ENCODE assay signal across 8 cellular contexts in the genomic region with DNA sequence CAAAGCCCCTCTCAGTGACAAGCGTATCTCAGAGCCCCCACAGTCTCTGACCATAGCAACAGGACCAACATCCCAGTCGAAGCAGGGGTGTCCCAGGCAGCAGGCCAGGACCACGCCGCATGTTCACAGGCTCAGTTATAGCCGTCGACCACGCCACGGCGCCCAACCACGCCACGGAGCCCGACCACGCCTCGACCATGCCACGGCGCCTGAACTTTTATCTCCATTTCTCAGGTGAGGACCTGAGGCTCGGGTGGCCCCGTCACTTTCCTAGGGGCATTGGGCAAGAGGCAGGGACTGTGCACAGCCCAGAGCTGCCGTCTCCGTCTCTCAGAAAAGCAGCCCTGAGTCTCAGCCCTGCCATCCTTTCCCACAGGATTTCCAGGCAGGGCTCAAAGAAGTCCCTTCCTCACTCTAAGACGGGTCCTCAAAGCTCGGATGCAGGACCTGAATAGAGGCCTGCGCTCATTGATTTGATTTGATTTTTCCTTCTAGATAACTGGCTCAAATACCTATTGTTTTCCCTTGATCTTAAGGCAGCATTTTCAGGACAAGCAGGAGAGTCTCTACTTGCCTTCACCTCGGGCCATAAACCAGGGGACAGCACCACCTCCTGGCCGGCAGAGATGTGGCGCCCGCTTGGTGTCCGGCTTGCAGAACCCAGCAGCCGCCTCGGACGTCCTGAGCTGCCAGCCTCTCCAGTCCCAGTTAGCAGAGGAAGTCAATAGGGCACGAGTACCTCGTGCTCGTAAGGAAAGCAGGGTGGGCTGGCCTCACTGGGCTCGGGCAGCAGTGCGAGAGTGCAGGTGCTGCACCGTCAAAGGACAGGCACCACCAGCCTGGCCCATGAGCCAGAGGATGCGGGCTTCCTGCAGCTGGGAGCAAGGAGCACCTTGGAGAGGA. TPM values are rescaled to one million over a fixed set of nuclear protein-coding genes. Genes with fewer than 3 reads are reported as not detected.
DNase-seq lines count a peak whose midpoint lies in the region; ATAC-seq and TF ChIP-seq lines count a peak whose summit lies in the region.

No MANE protein-coding gene starts in this region.

- in situ Hi-C loops in GM23248 (cut with MboI), result no loop called here

- peak; percentile 94 for TF ChIP-seq CTCF in parathyroid adenoma (IDR thresholded peaks at IDR 0.05)

- H3K4me1 ChIP-seq in GM23248 (ENCODE audit: insufficient read depth), result no peaks in the 10 kb centered on the region
- H3K4me1 ChIP-seq in parathyroid adenoma, result no peaks in the 10 kb centered on the region

- no peaks in the 10 kb centered on the region for H3K79me2 ChIP-seq in GM23248 (ENCODE audit: insufficient read depth)
- H3K79me2 ChIP-seq in parathyroid adenoma, result no peaks in the 10 kb centered on the region

- H3K4me3 Mint-ChIP-seq in activated naive CD4-positive, alpha-beta T cell treated with anti-CD3 and anti-CD28 coated beads, Interleukin-2, amount 10 ng/mL, durations not matched to agents 7 days and 5 days, result no peak overlapping the region

- CTCF ChIA-PET in activated naive CD4-positive, alpha-beta T cell treated with anti-CD3 and anti-CD28 coated beads, Interleukin-2, amount 10 ng/mL, durations not matched to agents 7 days and 5 days (lab: Charles Lee), result interaction anchor here (1.0 to 3.3 kb wide), 5 partner anchors 10 to 715 kb away, joined by 3 to 16 read pairs (median 5); no protein-coding TSS in a partner anchor

- no peaks in the 10 kb centered on the region for H3K9me3 Mint-ChIP-seq in activated naive CD4-positive, alpha-beta T cell treated with anti-CD3 and anti-CD28 coated beads, Interleukin-2, amount 10 ng/mL, durations not matched to agents 7 days and 5 days

- H3K36me3 ChIP-seq in GM23248 (ENCODE audit: low read depth) (no peaks in the 10 kb centered on the region), parathyroid adenoma (ENCODE audit: control insufficient read depth, insufficient read depth, low read length) (no peaks in the 10 kb centered on the region)

- no peaks in the 10 kb centered on the region for H3K27me3 Mint-ChIP-seq in activated naive CD4-positive, alpha-beta T cell treated with anti-CD3 and anti-CD28 coated beads, Interleukin-2, amount 10 ng/mL, durations not matched to agents 7 days and 5 days

- H3K27ac Mint-ChIP-seq in activated naive CD4-positive, alpha-beta T cell treated with anti-CD3 and anti-CD28 coated beads, Interleukin-2, amount 10 ng/mL, durations not matched to agents 7 days and 5 days, result no peak overlapping the region

- H3K9me3 ChIP-seq in GM23248 (ENCODE audit: low read depth), result no peaks in the 10 kb centered on the region
- H3K9me3 ChIP-seq in parathyroid adenoma (ENCODE audit: control insufficient read depth, low read length), result no peaks in the 10 kb centered on the region

- H2AFZ ChIP-seq in GM23248 (no peak overlapping the region), parathyroid adenoma (peak overlapping the region; percentile 48)

- H4K20me1 ChIP-seq in GM23248 (ENCODE audit: insufficient read depth), result no peaks in the 10 kb centered on the region

- H3K9me2 ChIP-seq in GM23248 (ENCODE audit: insufficient read depth), result no peaks in the 10 kb centered on the region

- DNase-seq in CD1c-positive myeloid dendritic cell (ENCODE audit: extremely low spot score) (peak; percentile 38), GM23248 (peak; percentile 88), NOMO-1 treated with DMSO at 0.1 percent for 48 hours (lab: John Stamatoyannopoulos, UW; ENCODE audit: unreplicated experiment) (peak; percentile 51), glomerular visceral epithelial cell (ENCODE audit: extremely low spot score) (peak; percentile 77)
- DNase-seq in activated naive CD4-positive, alpha-beta T cell treated with anti-CD3 and anti-CD28 coated beads, Interleukin-2, amount 10 ng/mL, durations not matched to agents 7 days and 5 days, result peak; percentile 70

- H3K4me3 ChIP-seq in GM23248 (no peak overlapping the region), parathyroid adenoma (ENCODE audit: low read depth, low read length) (no peak overlapping the region)

- H3K4me1 Mint-ChIP-seq in activated naive CD4-positive, alpha-beta T cell treated with anti-CD3 and anti-CD28 coated beads, Interleukin-2, amount 10 ng/mL, durations not matched to agents 7 days and 5 days, result peaks cover 7% of the 10 kb centered on the region

- no peaks in the 10 kb centered on the region for H3K36me3 Mint-ChIP-seq in activated naive CD4-positive, alpha-beta T cell treated with anti-CD3 and anti-CD28 coated beads, Interleukin-2, amount 10 ng/mL, durations not matched to agents 7 days and 5 days

- H3K27ac ChIP-seq in GM23248 (no peak overlapping the region), parathyroid adenoma (no peak overlapping the region)

- H3F3A ChIP-seq in GM23248 (ENCODE audit: insufficient read depth), result no peaks in the 10 kb centered on the region

- H3K4me2 ChIP-seq in GM23248 (ENCODE audit: unreplicated experiment), result no peak overlapping the region
- H3K4me2 ChIP-seq in parathyroid adenoma (ENCODE audit: low read length), result no peak overlapping the region

- ATAC-seq in GM19035 (IDR thresholded peaks at IDR 0.05; ENCODE audit: unreplicated experiment) (no peak), HG02678 (IDR thresholded peaks at IDR 0.05; ENCODE audit: unreplicated experiment) (no peak)

- H3K9ac ChIP-seq in GM23248, result no peak overlapping the region
- H3K9ac ChIP-seq in parathyroid adenoma, result no peak overlapping the region

- 54 to 60% methylated on average over 35 to 38 of the region's 38 CpGs for WGBS in GM23248 (ENCODE audit: low coverage in 1 of 2, low lambda C conversion rate in 2 of 2, missing lambda C conversion rate in 2 of 2), 2 experiments

- H3K27me3 ChIP-seq in GM23248 (replicated peaks; ENCODE audit: insufficient read depth) (no peaks in the 10 kb centered on the region), parathyroid adenoma (ENCODE audit: control insufficient read depth, insufficient read depth, low read length) (no peaks in the 10 kb centered on the region)

RNA-seq across cellular contexts. Expression of a gene that starts 38.8 kb away (rescaled TPM):
- total RNA-seq in GM23248 (2014; rRNA removed; shearing (Covaris generic)), result 0.89 and 5.1 TPM in 2 replicates
- polyA plus RNA-seq in GM23248 (2016; fragmentation: Nextera tagmentation; extraction: Ambion mirVana), result 6.3 and 9.2 TPM in 2 replicates

Comparison
In these comparisons a context has a peak if more than half of its experiments do, and no peak if none do; other contexts are left out.
1. DNase-seq: peak in every context shown above with its lines; median percentile 88 in GM23248; 77 in glomerular visceral epithelial cell; 70 in activated naive CD4-positive, alpha-beta T cell treated with anti-CD3 and anti-CD28 coated beads, Interleukin-2, amount 10 ng/mL, durations not matched to agents 7 days and 5 days; 51 in NOMO-1 treated with DMSO at 0.1 percent for 48 hours; 38 in CD1c-positive myeloid dendritic cell.